ENCODE assay signal across 29 cellular contexts in genomic region chr14:37114559-37114958, GRCh38. TPM values are rescaled to one million over a fixed set of nuclear protein-coding genes. Genes with fewer than 3 reads are reported as not detected.
"Had no signal": no experiment of that assay in that cellular context is flagged by ENCODE, and none has a peak within 500 bp of the region (broad histone marks: within the 10 kb centered on the region; RNA-seq: fewer than 3 reads in every experiment).

No MANE protein-coding gene starts in this region.

- H3K4me3 ChIP-seq: adrenal gland, body of pancreas, breast epithelium, PC-9, SJCRH30 had no signal

- H3K27ac Mint-ChIP-seq: activated CD4-positive, alpha-beta T cell treated with anti-CD3 and anti-CD28 coated beads, Interleukin-2, amount 10 ng/mL, durations not matched to agents 24 days and 14 days; activated CD8-positive, alpha-beta T cell treated with anti-CD3 and anti-CD28 coated beads for 36 hours; activated naive CD4-positive, alpha-beta T cell treated with anti-CD3 and anti-CD28 coated beads, Interleukin-2, amount 50 U/mL, for 24 hours; activated T-cell treated with anti-CD3 and anti-CD28 coated beads, Interleukin-2, amount 50 U/mL, for 72 hours; activated T-helper 17 cell treated with anti-CD3 and anti-CD28 coated beads, Interleukin-2, amount 50 U/mL, for 72 hours; T-helper 1 cell treated with Interleukin-12 subunit alpha and Interleukin-12 subunit beta and Interleukin-4 antibody, amounts not matched to agents 30 μg/mL and 1 μg/mL, for 36 hours; T-helper 2 cell treated with Interferon-gamma antibody and Interleukin-4, amounts not matched to agents 5 μg/mL and 100 μg/mL, for 36 hours had no signal

- H3K9me3 ChIP-seq: adrenal gland, body of pancreas, SJCRH30, SK-N-SH had no signal

- H3K4me1 ChIP-seq: adrenal gland, body of pancreas, breast epithelium, SJCRH30 had no signal

- H3K36me3 Mint-ChIP-seq: activated naive CD4-positive, alpha-beta T cell treated with anti-CD3 and anti-CD28 coated beads, Interleukin-2, amount 50 U/mL, for 24 hours had no signal

- ATAC-seq: activated CD8-positive, alpha-beta T cell treated with anti-CD3 and anti-CD28 coated beads for 36 hours; activated T-cell treated with anti-CD3 and anti-CD28 coated beads, Interleukin-2, amount 50 U/mL, for 72 hours; activated T-helper 17 cell treated with anti-CD3 and anti-CD28 coated beads, Interleukin-2, amount 50 U/mL, for 72 hours; body of pancreas had no signal

- H3K4me1 Mint-ChIP-seq: activated CD4-positive, alpha-beta T cell treated with anti-CD3 and anti-CD28 coated beads, Interleukin-2, amount 10 ng/mL, durations not matched to agents 24 days and 14 days; activated naive CD4-positive, alpha-beta T cell treated with anti-CD3 and anti-CD28 coated beads, Interleukin-2, amount 50 U/mL, for 24 hours; activated T-helper 17 cell treated with anti-CD3 and anti-CD28 coated beads, Interleukin-2, amount 50 U/mL, for 72 hours had no signal

- H3K27me3 Mint-ChIP-seq: activated CD4-positive, alpha-beta T cell treated with anti-CD3 and anti-CD28 coated beads, Interleukin-2, amount 10 ng/mL, durations not matched to agents 24 days and 14 days; activated CD8-positive, alpha-beta T cell treated with anti-CD3 and anti-CD28 coated beads for 36 hours; activated naive CD4-positive, alpha-beta T cell treated with anti-CD3 and anti-CD28 coated beads, Interleukin-2, amount 50 U/mL, for 24 hours; activated T-helper 17 cell treated with anti-CD3 and anti-CD28 coated beads, Interleukin-2, amount 50 U/mL, for 72 hours had no signal

- H3K4me3 Mint-ChIP-seq: activated CD4-positive, alpha-beta T cell treated with anti-CD3 and anti-CD28 coated beads, Interleukin-2, amount 10 ng/mL, durations not matched to agents 24 days and 14 days; activated CD8-positive, alpha-beta T cell treated with anti-CD3 and anti-CD28 coated beads for 36 hours; activated naive CD4-positive, alpha-beta T cell treated with anti-CD3 and anti-CD28 coated beads, Interleukin-2, amount 50 U/mL, for 24 hours; activated T-cell treated with anti-CD3 and anti-CD28 coated beads, Interleukin-2, amount 50 U/mL, for 72 hours; activated T-helper 17 cell treated with anti-CD3 and anti-CD28 coated beads, Interleukin-2, amount 50 U/mL, for 72 hours; T-helper 1 cell treated with Interleukin-12 subunit alpha and Interleukin-12 subunit beta and Interleukin-4 antibody, amounts not matched to agents 30 μg/mL and 1 μg/mL, for 36 hours; T-helper 2 cell treated with Interferon-gamma antibody and Interleukin-4, amounts not matched to agents 5 μg/mL and 100 μg/mL, for 36 hours had no signal

- H3K27ac ChIP-seq: adrenal gland, body of pancreas, breast epithelium, PC-9, SJCRH30 had no signal

- H3K9ac ChIP-seq: SK-N-SH had no signal

- H3K4me2 ChIP-seq: PC-9, SK-N-SH had no signal

- H3K9me3 Mint-ChIP-seq: activated CD4-positive, alpha-beta T cell treated with anti-CD3 and anti-CD28 coated beads, Interleukin-2, amount 10 ng/mL, durations not matched to agents 24 days and 14 days; activated CD8-positive, alpha-beta T cell treated with anti-CD3 and anti-CD28 coated beads for 36 hours; activated naive CD4-positive, alpha-beta T cell treated with anti-CD3 and anti-CD28 coated beads, Interleukin-2, amount 50 U/mL, for 24 hours had no signal

- H2AFZ ChIP-seq: PC-9 had no signal

- H3K36me3 ChIP-seq: adrenal gland, breast epithelium, SJCRH30 had no signal

- DNase-seq: activated CD4-positive, alpha-beta T cell treated with anti-CD3 and anti-CD28 coated beads, Interleukin-2, amount 10 ng/mL, durations not matched to agents 24 days and 14 days; activated CD4-positive, alpha-beta T cell treated with anti-CD3 and anti-CD28 coated beads, Interleukin-2, amount 50 U/mL, for 4 hours; activated CD8-positive, alpha-beta T cell treated with anti-CD3 and anti-CD28 coated beads for 36 hours; activated gamma-delta T cell; activated naive CD4-positive, alpha-beta T cell treated with Interleukin-2 at 50 U/mL for 16 hours; activated T-cell treated with anti-CD3 and anti-CD28 coated beads, Interleukin-2, amount 50 U/mL, for 1 hour; activated T-cell treated with anti-CD3 and anti-CD28 coated beads, Interleukin-2, amount 50 U/mL, for 72 hours; adrenal gland; body of pancreas; Karpas-422; KBM-7; MM.1S; MV-4-11; NCI-H1092; NCI-H1436 treated with DMSO at 0.1 percent for 48 hours; NCI-H1694 treated with DMSO at 0.1 percent for 48 hours; NCI-H2029; NCI-H510A treated with DMSO at 0.1 percent for 48 hours; NK-92 treated with Interleukin-12 subunit alpha and Interleukin-12 subunit beta, amount 100 ng/mL, for 24 hours; PC-9; SHP77; SJCRH30; SK-N-SH had no signal

- H3K27me3 ChIP-seq: adrenal gland, body of pancreas, breast epithelium, SJCRH30 had no signal

RNA-seq across cellular contexts. Expression of gene SLC25A21, which starts 57.8 kb away (rescaled TPM):
- total RNA-seq: activated CD4-positive, alpha-beta T cell treated with anti-CD3 and anti-CD28 coated beads, Interleukin-2, amount 10 ng/mL, durations not matched to agents 24 days and 14 days; activated CD8-positive, alpha-beta memory T cell treated with anti-CD3 and anti-CD28 coated beads for 36 hours; activated CD8-positive, alpha-beta T cell treated with anti-CD3 and anti-CD28 coated beads for 36 hours; activated T-cell treated with anti-CD3 and anti-CD28 coated beads, Interleukin-2, amount 50 U/mL, for 72 hours; activated T-helper 17 cell treated with anti-CD3 and anti-CD28 coated beads, Interleukin-2, amount 50 U/mL, for 72 hours; body of pancreas had no signal
- polyA plus RNA-seq: SK-N-SH had no signal
